Comparison of ENCODE assay signal across 19 cellular contexts in genomic region chr14:90506748-90507147, GRCh38.
DNase-seq lines count a peak whose midpoint lies in the region; ATAC-seq, FAIRE-seq and TF ChIP-seq lines count a peak whose summit lies in the region.
"Had no signal": no experiment of that assay in that cellular context is flagged by ENCODE, and none has a peak within 500 bp of the region (broad histone marks: within the 10 kb centered on the region; RNA-seq: fewer than 3 reads in every experiment).

No MANE protein-coding gene starts in this region.

- POLR2A ChIA-PET in PC-3 (lab: Charles Lee; ENCODE audit: unreplicated experiment) (no interaction called here), GM12878 (lab: Charles Lee) (no interaction called here)

- H3K79me2 ChIP-seq in PC-3 (ENCODE audit: low read length), result no peaks in the 10 kb centered on the region
- H3K79me2 ChIP-seq in GM12878 (ENCODE audit: control insufficient read depth, insufficient read depth, low read length), result no peaks in the 10 kb centered on the region

- peaks cover 16% of the 10 kb centered on the region for H3K4me1 Mint-ChIP-seq in type B pancreatic cell (ENCODE audit: unreplicated experiment)

- TF ChIP-seq EP300 in GM12878 (IDR thresholded peaks at IDR 0.05; ENCODE audit: borderline replicate concordance in 1 of 2, control insufficient read depth in 1 of 2, low read depth in 2 of 2, low read length in 2 of 2), result no peak

- 69% methylated on average over 6 of the region's 6 CpGs for WGBS in GM12878 (ENCODE audit: insufficient coverage, insufficient replicate concordance, low lambda C conversion rate, missing lambda C conversion rate)

- CTCF ChIA-PET in PC-3 (lab: Charles Lee), result no interaction called here
- CTCF ChIA-PET in GM12878 (lab: Yijun Ruan, JAX), result no interaction called here

- RAD21 ChIA-PET in GM12878 (lab: Charles Lee; ENCODE audit: unreplicated experiment), result no interaction called here

- ATAC-seq in PC-3, result peak; percentile 24; the same call in 1 of the 2 replicates
- ATAC-seq in GM12878, result no peak
- no peak for ATAC-seq in GM19455 (IDR thresholded peaks at IDR 0.05; ENCODE audit: unreplicated experiment)
- ATAC-seq: CD8-positive, alpha-beta T cell had no signal

- no peaks in the 10 kb centered on the region for H3K36me3 ChIP-seq in PC-3 (ENCODE audit: low read depth, low read length)
- H3K36me3 ChIP-seq in GM12878 (ENCODE audit: control insufficient read depth in 2 of 2, insufficient read depth in 2 of 2, low read length in 1 of 2), result no peaks in the 10 kb centered on the region

- H2AFZ ChIP-seq in PC-3 (ENCODE audit: low read length) (no peak overlapping the region), GM12878 (ENCODE audit: control insufficient read depth, low read depth, low read length) (no peak overlapping the region)

- H3K27me3 ChIP-seq in PC-3 (ENCODE audit: low read length) (0 out of 2 replicates have a peak, but pooled peaks cover 4% of the 10 kb centered on the region), GM12878 (replicated peaks in 1 of 2; ENCODE audit: control insufficient read depth in 2 of 2, insufficient read depth in 2 of 2, low read length in 1 of 2) (no peaks in the 10 kb centered on the region; a peak in 2 of 4 replicates)

- no peak for TF ChIP-seq RAD21 in GM12878 (IDR thresholded peaks at IDR 0.05; ENCODE audit: insufficient read depth, low read depth, low read length)

- peak overlapping the region; percentile 36 for H3K27ac Mint-ChIP-seq in type B pancreatic cell
- H3K27ac Mint-ChIP-seq: CD8-positive, alpha-beta T cell had no signal

- no peak overlapping the region for H3K27ac ChIP-seq in PC-3 (ENCODE audit: low read length)
- H3K27ac ChIP-seq in GM12878 (ENCODE audit: control insufficient read depth, insufficient read depth), result no peak overlapping the region

- H3K27me3 Mint-ChIP-seq in type B pancreatic cell, result no peaks in the 10 kb centered on the region

- BruUV-seq in PC-3 (replicated peaks; lab: Mats Ljungman, UMichigan) (no TSS peak), GM12878 (replicated peaks; lab: Mats Ljungman, UMichigan) (no TSS peak)

- H3K4me2 ChIP-seq in PC-3 (ENCODE audit: low read length) (no peak overlapping the region), GM12878 (ENCODE audit: control insufficient read depth, insufficient read depth) (no peak overlapping the region)

- H3K9me2 ChIP-seq in PC-3 (replicated peaks; ENCODE audit: low read length), result no peaks in the 10 kb centered on the region

- H4K20me1 ChIP-seq in PC-3 (ENCODE audit: low read length), result no peaks in the 10 kb centered on the region
- no peaks in the 10 kb centered on the region for H4K20me1 ChIP-seq in GM12878 (ENCODE audit: control insufficient read depth, insufficient read depth)

- TF ChIP-seq CTCF in PC-3 (conservative IDR thresholded peaks at IDR 0.05; ENCODE audit: low read depth, low read length), result no peak
- TF ChIP-seq CTCF in GM12878 (IDR thresholded peaks at IDR 0.05 in 2 of 3, conservative IDR thresholded peaks at IDR 0.05 in 1 of 3; ENCODE audit: control insufficient read depth in 2 of 3, extremely low read depth in 1 of 3, insufficient read depth in 1 of 3, low read depth in 3 of 3, low read length in 3 of 3), result no peak
- no peak for TF ChIP-seq CTCF in type B pancreatic cell (conservative IDR thresholded peaks at IDR 0.05)

- TF ChIP-seq POLR2A in GM12878 (IDR thresholded peaks at IDR 0.05; ENCODE audit: low read depth, low read length), result no peak

- no peak overlapping the region for H3K4me3 ChIP-seq in PC-3 (ENCODE audit: low read length)
- H3K4me3 ChIP-seq in GM12878, result no peak overlapping the region

- H3K4me1 ChIP-seq in PC-3 (ENCODE audit: insufficient read depth, low read length) (peaks cover 18% of the 10 kb centered on the region), GM12878 (ENCODE audit: control insufficient read depth, insufficient read depth, low read length) (no peaks in the 10 kb centered on the region)

- no peaks in the 10 kb centered on the region for H3F3A ChIP-seq in PC-3 (ENCODE audit: low read length, unreplicated experiment)

- FAIRE-seq in GM12878 (lab: Jason Lieb, UNC), result no peak
- FAIRE-seq: D721Med, GM12891, GM18507 had no signal

- in situ Hi-C loops in GM12878 (cut with MboI), result no loop called here

- H3K9me3 ChIP-seq in PC-3 (ENCODE audit: low read length), result no peaks in the 10 kb centered on the region
- no peaks in the 10 kb centered on the region for H3K9me3 ChIP-seq in GM12878 (replicated peaks; ENCODE audit: control insufficient read depth, insufficient read depth, low read length)

- no peaks in the 10 kb centered on the region for H3K36me3 Mint-ChIP-seq in type B pancreatic cell
- H3K36me3 Mint-ChIP-seq: CD8-positive, alpha-beta T cell had no signal

- no peak overlapping the region for H3K4me3 Mint-ChIP-seq in type B pancreatic cell
- H3K4me3 Mint-ChIP-seq: CD8-positive, alpha-beta T cell had no signal

- SMC1A ChIA-PET in GM12878 (lab: Charles Lee; ENCODE audit: uncharacterized antibody, unreplicated experiment), result no interaction called here

- DNase-seq in PC-3 (peak; percentile 47), GM12878 (ENCODE audit: low read depth, low spot score) (no peak), kidney tubule cell (ENCODE audit: low spot score) (peak; percentile 31), type B pancreatic cell (ENCODE audit: extremely low spot score, unreplicated experiment) (no peak), posterior vena cava (ENCODE audit: low spot score) (no peak), head of caudate nucleus (no peak)
- DNase-seq: C1 segment of cervical spinal cord; CD8-positive, alpha-beta T cell; DMS 273 treated with DMSO at 0.1 percent for 48 hours; DMS79; EL; GDM1; GOT3; H7; HCEC 1CT had no signal

- peaks cover 4% of the 10 kb centered on the region for H3K9me3 Mint-ChIP-seq in type B pancreatic cell
- H3K9me3 Mint-ChIP-seq: CD8-positive, alpha-beta T cell had no signal

- H3K9ac ChIP-seq in PC-3 (ENCODE audit: low read length) (no peak overlapping the region), GM12878 (ENCODE audit: control insufficient read depth, insufficient read depth, low read length) (no peak overlapping the region)

- intact Hi-C loops in PC-3 (cut with micrococcal nuclease), result no loop called here
- intact Hi-C loops in GM12878 (cut with micrococcal nuclease; ENCODE audit: unreplicated experiment), result no loop called here
- intact Hi-C loops in posterior vena cava (cut with DNase I), result no loop called here
- intact Hi-C loops in head of caudate nucleus (cut with DNase I), result no loop called here

TF ChIP-seq in GM12878, 131 proteins besides CTCF, POLR2A, EP300 and RAD21:
- TF ChIP-seq ZBTB40 (IDR thresholded peaks at IDR 0.05; ENCODE audit: borderline replicate concordance) (0 out of 2 replicates have a peak, but pooled peaks have one; percentile 25), ZNF24 (IDR thresholded peaks at IDR 0.05) (no peak)

Comparison
In these comparisons a context has a peak if more than half of its experiments do, and no peak if none do; other contexts are left out.
1. DNase-seq: peak in PC-3 (single experiment) and kidney tubule cell (single experiment); none in GM12878 (single experiment), type B pancreatic cell (single experiment), posterior vena cava (single experiment) and head of caudate nucleus (0 of 42).